In the genomic region with DNA sequence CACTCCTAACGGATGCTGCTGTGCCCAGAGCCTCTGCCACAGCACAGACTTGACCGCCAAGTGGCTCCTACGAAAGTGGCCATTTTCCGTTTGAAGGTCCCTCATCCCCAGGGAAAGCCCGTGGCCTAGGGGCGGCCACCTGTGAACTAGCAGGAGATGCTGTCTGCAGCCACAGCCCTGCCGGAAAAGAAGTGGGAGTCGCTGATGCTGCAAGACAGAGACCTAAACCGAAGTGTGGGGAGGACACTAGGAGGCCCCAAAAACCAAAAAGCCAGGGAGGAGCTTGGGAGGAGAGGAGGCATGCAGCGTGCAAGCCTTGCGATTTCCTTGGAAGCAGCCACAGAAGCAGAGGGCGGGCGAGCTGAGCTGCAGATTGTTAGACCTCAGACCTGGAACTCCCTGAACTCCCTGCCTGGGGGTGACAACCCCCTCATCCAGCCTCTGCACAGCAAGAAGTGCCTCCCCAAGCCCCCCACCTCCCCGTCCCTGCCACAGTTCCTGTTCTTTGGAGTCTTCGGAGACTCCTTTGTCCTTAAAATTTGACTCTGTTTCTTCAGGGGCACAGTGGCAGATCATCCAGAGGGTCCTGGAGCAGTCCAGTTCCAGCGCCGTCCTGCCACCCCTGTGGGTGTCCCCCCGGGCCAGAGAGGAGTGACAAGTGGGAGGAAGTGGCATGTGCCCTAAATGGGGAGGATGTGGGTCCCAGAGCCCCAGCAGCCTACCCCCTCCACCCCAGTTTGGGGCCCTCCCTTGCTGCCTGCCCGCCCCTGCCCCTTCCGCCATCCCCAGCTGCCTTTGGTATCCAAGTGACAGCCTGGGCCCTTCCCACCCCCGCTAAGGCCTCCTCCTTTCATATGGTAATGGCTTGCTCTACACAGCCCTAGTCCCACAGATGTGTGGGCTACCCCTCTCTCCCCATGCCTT, we compare ENCODE assay signal across 11 cellular contexts. TPM values are rescaled to one million over a fixed set of nuclear protein-coding genes. Genes with fewer than 3 reads are reported as not detected.
DNase-seq lines count a peak whose midpoint lies in the region; TF ChIP-seq lines count a peak whose summit lies in the region.
"Had no signal": no experiment of that assay in that cellular context is flagged by ENCODE, and none has a peak within 500 bp of the region (broad histone marks: within the 10 kb centered on the region; RNA-seq: fewer than 3 reads in every experiment).

No MANE protein-coding gene starts in this region.

- peaks cover 65% of the 10 kb centered on the region for H3K36me3 Mint-ChIP-seq in MCF 10A (ENCODE audit: insufficient read depth, unreplicated experiment)
- peaks cover 61% of the 10 kb centered on the region for H3K36me3 Mint-ChIP-seq in Calu3 (ENCODE audit: insufficient read depth, unreplicated experiment)

- H3K9me3 ChIP-seq in breast epithelium = no peaks in the 10 kb centered on the region
- no peaks in the 10 kb centered on the region for H3K9me3 ChIP-seq in cardiac muscle cell (ENCODE audit: low read depth)
- no peaks in the 10 kb centered on the region for H3K9me3 ChIP-seq in neuronal stem cell (replicated peaks in 1 of 2; ENCODE audit: control insufficient read depth in 2 of 2, insufficient read depth in 1 of 2, low read depth in 1 of 2, low read length in 2 of 2)
- H3K9me3 ChIP-seq: BLaER1 treated with 17β-estradiol and CSF1 and Interleukin-3, amounts not matched to agents 10 nM and 100 nM had no signal

- no peak overlapping the region for H4K91ac ChIP-seq in neuronal stem cell (ENCODE audit: low read depth, low read length, poor library complexity)

- H2BK15ac ChIP-seq in neuronal stem cell (ENCODE audit: low read length) = peak overlapping the region; percentile 32

- peak overlapping the region; percentile 39 for H3K14ac ChIP-seq in neuronal stem cell (ENCODE audit: low read length)

- H3K9me3 Mint-ChIP-seq in MCF 10A (ENCODE audit: unreplicated experiment) (no peaks in the 10 kb centered on the region), Calu3 (ENCODE audit: low read depth, unreplicated experiment) (no peaks in the 10 kb centered on the region)

- no peak overlapping the region for H3K9ac ChIP-seq in neuronal stem cell (ENCODE audit: low read depth, low read length, poor library complexity)
- H3K9ac ChIP-seq: BLaER1 treated with 17β-estradiol and CSF1 and Interleukin-3, amounts not matched to agents 10 nM and 100 nM had no signal

- H3K36me3 ChIP-seq in breast epithelium = no peaks in the 10 kb centered on the region
- peaks cover 14% of the 10 kb centered on the region for H3K36me3 ChIP-seq in cardiac muscle cell
- H3K36me3 ChIP-seq in neuronal stem cell (replicated peaks in 1 of 2; ENCODE audit: control insufficient read depth in 2 of 2, insufficient read depth in 2 of 2, low read length in 2 of 2) = peaks cover 12 to 65% of the 10 kb centered on the region in 2 donors

- intact Hi-C loops in breast epithelium (cut with DNase I; ENCODE audit: low total_unique reads) = no loop called here
- intact Hi-C loops in MCF 10A (cut with micrococcal nuclease) = no loop called here
- intact Hi-C loops in Calu3 (cut with micrococcal nuclease; ENCODE audit: unreplicated experiment) = no loop called here

- H3K27me3 ChIP-seq in breast epithelium (no peaks in the 10 kb centered on the region), cardiac muscle cell (no peaks in the 10 kb centered on the region), neuronal stem cell (ENCODE audit: control insufficient read depth in 3 of 3, insufficient read depth in 3 of 3, low read depth in 1 of 3, low read length in 3 of 3) (no peaks in the 10 kb centered on the region)
- H3K27me3 ChIP-seq: BLaER1 treated with 17β-estradiol and CSF1 and Interleukin-3, amounts not matched to agents 10 nM and 100 nM had no signal

- no peak for TF ChIP-seq CTCF in breast epithelium (IDR thresholded peaks at IDR 0.05)
- TF ChIP-seq CTCF in MCF 10A (IDR thresholded peaks at IDR 0.05; ENCODE audit: unreplicated experiment) = no peak
- TF ChIP-seq CTCF in cardiac muscle cell (IDR thresholded peaks at IDR 0.05; ENCODE audit: low read depth, low read length) = no peak
- TF ChIP-seq CTCF in Calu3 (IDR thresholded peaks at IDR 0.05; ENCODE audit: unreplicated experiment) = no peak

- H2AFZ ChIP-seq in neuronal stem cell (ENCODE audit: low read length) = peak overlapping the region; percentile 74

- H3K79me1 ChIP-seq in neuronal stem cell (ENCODE audit: low read depth, low read length) = no peaks in the 10 kb centered on the region

- H3K18ac ChIP-seq in neuronal stem cell (ENCODE audit: low read length) = peak overlapping the region; percentile 98

- CTCF ChIA-PET in MCF 10A (lab: Yijun Ruan, JAX) = interaction anchor here (0.6 to 2.2 kb wide), 4 partner anchors 9 to 90 kb away, joined by 3 to 10 read pairs (median 6); no protein-coding TSS in a partner anchor
- CTCF ChIA-PET in Calu3 (lab: Charles Lee) = no interaction called here

- H3K4me1 Mint-ChIP-seq in MCF 10A (ENCODE audit: insufficient read depth, unreplicated experiment) (peaks cover 24% of the 10 kb centered on the region), Calu3 (ENCODE audit: low read depth, unreplicated experiment) (no peaks in the 10 kb centered on the region)

- no CpG with 5 or more reads among the region's 21 CpGs for WGBS in neuronal stem cell (ENCODE audit: extremely low coverage in 2 of 2, insufficient read length in 2 of 2, insufficient replicate concordance in 1 of 2), 2 donors

- no peak overlapping the region for H3K4ac ChIP-seq in neuronal stem cell (ENCODE audit: low read length)

- H3K4me1 ChIP-seq in breast epithelium (peaks cover 17 to 23% of the 10 kb centered on the region in 2 donors), cardiac muscle cell (ENCODE audit: low read depth) (peaks cover 5% of the 10 kb centered on the region), neuronal stem cell (ENCODE audit: control insufficient read depth in 2 of 2, insufficient read depth in 1 of 2, low read depth in 1 of 2, low read length in 2 of 2) (peaks cover 28 to 49% of the 10 kb centered on the region in 2 donors)

- H3K4me3 Mint-ChIP-seq in MCF 10A (ENCODE audit: unreplicated experiment) = no peak overlapping the region
- H3K4me3 Mint-ChIP-seq in Calu3 (ENCODE audit: low read depth, unreplicated experiment) = no peak overlapping the region

- H3K27ac ChIP-seq in breast epithelium (peak overlapping the region; percentile 76 to 93), cardiac muscle cell (peak overlapping the region; percentile 57), neuronal stem cell (replicated peaks; ENCODE audit: low read length) (peak overlapping the region; percentile 90)

- TF ChIP-seq POLR2A in breast epithelium (IDR thresholded peaks at IDR 0.05) = no peak

- H3K23ac ChIP-seq in neuronal stem cell (ENCODE audit: low read depth, low read length, poor library complexity) = no peak overlapping the region

- H2BK12ac ChIP-seq in neuronal stem cell (ENCODE audit: low read length) = no peak overlapping the region

- no TSS peak for BruUV-seq in MCF 10A (replicated peaks; lab: Mats Ljungman, UMichigan)
- BruUV-seq in Calu3 (replicated peaks; lab: Mats Ljungman, UMichigan) = no TSS peak

- H2BK5ac ChIP-seq in neuronal stem cell (ENCODE audit: low read length) = peak overlapping the region; percentile 87

- peak overlapping the region; percentile 91 for H2AK5ac ChIP-seq in neuronal stem cell (ENCODE audit: low read depth, low read length)

- POLR2A ChIA-PET in MCF 10A (lab: Yijun Ruan, JAX) = no interaction called here

- H3K27me3 Mint-ChIP-seq in MCF 10A (ENCODE audit: insufficient read depth, unreplicated experiment) (no peaks in the 10 kb centered on the region), Calu3 (ENCODE audit: unreplicated experiment) (no peaks in the 10 kb centered on the region)

- no peak overlapping the region for H4K8ac ChIP-seq in neuronal stem cell (ENCODE audit: low read depth, low read length)

- H3K4me2 ChIP-seq in neuronal stem cell (ENCODE audit: insufficient read depth, low read length, poor library complexity, severe bottlenecking) = peak overlapping the region; percentile 95
- H3K4me2 ChIP-seq: BLaER1 treated with 17β-estradiol and CSF1 and Interleukin-3, amounts not matched to agents 10 nM and 100 nM had no signal

- DNase-seq in breast epithelium (ENCODE audit: low spot score in 2 of 2) = peak; percentile 18 to 28
- no peak for DNase-seq in MCF 10A (ENCODE audit: unreplicated experiment)
- DNase-seq in cardiac muscle cell (ENCODE audit: low read depth in 1 of 2, low spot score in 1 of 2) = peak in 1 of 2 donors; percentile 52
- no peak for DNase-seq in neuronal stem cell (ENCODE audit: low spot score)
- DNase-seq in activated CD8-positive, alpha-beta memory T cell treated with anti-CD3 and anti-CD28 coated beads for 24 hours = no peak
- DNase-seq in hepatic stellate cell (ENCODE audit: low spot score) = no peak
- DNase-seq in activated CD4-positive, alpha-beta T cell treated with anti-CD3 and anti-CD28 coated beads, Interleukin-2, amount 50 U/mL, for 48 hours = no peak
- no peak for DNase-seq in Calu3
- DNase-seq: SIG-M5 had no signal

- H3K27ac Mint-ChIP-seq in MCF 10A (ENCODE audit: low read depth, unreplicated experiment) (no peak overlapping the region), Calu3 (ENCODE audit: unreplicated experiment) (no peak overlapping the region)

- H3K4me3 ChIP-seq in breast epithelium = peak overlapping the region in 2 of 3 donors; percentile 34 to 57
- no peak overlapping the region for H3K4me3 ChIP-seq in cardiac muscle cell
- H3K4me3 ChIP-seq in neuronal stem cell (ENCODE audit: low read length in 2 of 2) = peak overlapping the region in 1 of 2 donors; percentile 35
- H3K4me3 ChIP-seq: BLaER1 treated with 17β-estradiol and CSF1 and Interleukin-3, amounts not matched to agents 10 nM and 100 nM; K562 had no signal

- peak overlapping the region; percentile 84 for H2BK120ac ChIP-seq in neuronal stem cell (ENCODE audit: low read depth, low read length)

RNA-seq across cellular contexts. Expression of a gene that starts 43.7 kb away (rescaled TPM):
- 10 to 100 TPM; 10.9 to 21.0 (median 15.1) TPM for total RNA-seq in breast epithelium
- 3.1 and 3.3 TPM in 2 replicates for total RNA-seq in MCF 10A (2022)
- 16.7 and 18.0 TPM in 2 replicates for total RNA-seq in cardiac muscle cell
- 10.9 and 19.3 TPM in 2 replicates for polyA plus RNA-seq in cardiac muscle cell
- polyA plus RNA-seq in neuronal stem cell (2013, experiment 1 of 2) = 5.8 TPM
- polyA plus RNA-seq in neuronal stem cell (2013, experiment 2 of 2) = 5.8 TPM
- total RNA-seq in Calu3 (2022) = 14.1 and 16.0 TPM in 2 replicates

Comparison
In these comparisons a context has a peak if more than half of its experiments do, and no peak if none do; other contexts are left out.
1. DNase-seq: peak in breast epithelium (2 of 2); none in MCF 10A (single experiment), neuronal stem cell (single experiment), activated CD8-positive, alpha-beta memory T cell treated with anti-CD3 and anti-CD28 coated beads for 24 hours (single experiment), hepatic stellate cell (single experiment), activated CD4-positive, alpha-beta T cell treated with anti-CD3 and anti-CD28 coated beads, Interleukin-2, amount 50 U/mL, for 48 hours (0 of 2) and Calu3 (single experiment).
2. Peak in every context shown above with its lines, with median percentiles within 50 percentile points of each other: H3K27ac ChIP-seq.